ENCODE assay signal across 1 cellular context in the genomic region with DNA sequence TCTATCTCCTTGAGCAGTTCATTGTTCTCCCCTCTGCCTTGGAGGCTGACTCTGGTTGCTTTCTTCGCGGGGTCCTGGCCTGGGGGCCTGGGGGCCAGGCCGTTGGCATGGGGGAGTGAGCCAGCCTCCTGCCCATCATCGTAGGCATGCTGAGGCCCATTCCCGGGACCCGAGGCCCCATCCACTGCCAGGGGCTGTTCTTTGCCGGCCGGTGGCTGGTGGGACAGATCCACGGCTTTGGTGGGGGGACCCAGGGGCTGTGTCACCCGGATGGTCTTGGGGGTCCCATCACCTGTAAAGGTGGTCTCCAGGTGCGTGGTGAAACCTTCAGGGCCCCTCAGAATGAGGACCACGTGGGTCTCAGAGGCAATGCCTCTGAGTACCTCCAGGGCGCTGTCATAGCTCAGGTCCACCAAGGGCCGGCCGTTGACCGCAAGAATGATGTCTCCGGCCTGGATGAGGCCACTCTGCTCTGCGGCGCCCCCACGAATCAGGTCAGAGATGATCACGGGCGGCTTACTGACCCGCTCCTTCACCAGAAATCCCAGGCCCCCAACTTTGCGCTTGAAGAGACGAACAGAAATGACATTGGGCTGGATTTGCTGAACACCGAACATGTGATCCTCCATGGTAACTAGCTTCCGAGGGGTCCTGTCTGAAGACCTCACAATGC.
TF ChIP-seq lines count a peak whose summit lies in the region.

No MANE protein-coding gene starts in this region.

TF ChIP-seq in H1, 55 proteins besides CTCF, POLR2A, EP300 and RAD21:
- TF ChIP-seq BACH1 (IDR thresholded peaks at IDR 0.05; ENCODE audit: low read length) (no peak), SUZ12 (IDR thresholded peaks at IDR 0.05; ENCODE audit: low read length) (no peak), JUND (IDR thresholded peaks at IDR 0.05; ENCODE audit: low read length) (no peak), SAP30 (IDR thresholded peaks at IDR 0.05; ENCODE audit: insufficient read depth, insufficient replicate concordance, low read length) (no peak), CBX8 (IDR thresholded peaks at IDR 0.05; ENCODE audit: borderline replicate concordance, low read depth, low read length) (no peak), BCL11A (IDR thresholded peaks at IDR 0.05; ENCODE audit: low read depth in 2 of 2, low read length in 2 of 2) (no peak), SP2 (IDR thresholded peaks at IDR 0.05; ENCODE audit: low read length) (no peak), ZNF274 (IDR thresholded peaks at IDR 0.05; ENCODE audit: borderline replicate concordance, extremely low read depth, low read length) (no peak), BRCA1 (IDR thresholded peaks at IDR 0.05; ENCODE audit: low read depth, low read length) (no peak), RNF2 (IDR thresholded peaks at IDR 0.05; ENCODE audit: borderline replicate concordance, low read depth, low read length, missing control alignments, poor library complexity, severe bottlenecking) (no peak), CREB1 (IDR thresholded peaks at IDR 0.05) (no peak), POLR2AphosphoS5 (IDR thresholded peaks at IDR 0.05; ENCODE audit: low read depth, low read length) (no peak), TEAD4 (IDR thresholded peaks at IDR 0.05; ENCODE audit: low read depth, low read length) (no peak), JUN (IDR thresholded peaks at IDR 0.05; ENCODE audit: low read depth, low read length) (no peak), HDAC6 (IDR thresholded peaks at IDR 0.05; ENCODE audit: low read depth, low read length) (no peak), TAF7 (optimal IDR thresholded peaks at IDR 0.05; ENCODE audit: borderline replicate concordance, low read depth, low read length) (no peak), HDAC2 (IDR thresholded peaks at IDR 0.05; ENCODE audit: borderline replicate concordance in 1 of 2, low read depth in 2 of 2, low read length in 2 of 2) (no peak), SIRT6 (IDR thresholded peaks at IDR 0.05; ENCODE audit: low read length) (no peak)
- TF ChIP-seq, protein P1, sequence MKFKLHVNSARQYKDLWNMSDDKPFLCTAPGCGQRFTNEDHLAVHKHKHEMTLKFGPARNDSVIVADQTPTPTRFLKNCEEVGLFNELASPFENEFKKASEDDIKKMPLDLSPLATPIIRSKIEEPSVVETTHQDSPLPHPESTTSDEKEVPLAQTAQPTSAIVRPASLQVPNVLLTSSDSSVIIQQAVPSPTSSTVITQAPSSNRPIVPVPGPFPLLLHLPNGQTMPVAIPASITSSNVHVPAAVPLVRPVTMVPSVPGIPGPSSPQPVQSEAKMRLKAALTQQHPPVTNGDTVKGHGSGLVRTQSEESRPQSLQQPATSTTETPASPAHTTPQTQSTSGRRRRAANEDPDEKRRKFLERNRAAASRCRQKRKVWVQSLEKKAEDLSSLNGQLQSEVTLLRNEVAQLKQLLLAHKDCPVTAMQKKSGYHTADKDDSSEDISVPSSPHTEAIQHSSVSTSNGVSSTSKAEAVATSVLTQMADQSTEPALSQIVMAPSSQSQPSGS (IDR thresholded peaks at IDR 0.05; ENCODE audit: low read length) = no peak
- TF ChIP-seq, protein P2, sequence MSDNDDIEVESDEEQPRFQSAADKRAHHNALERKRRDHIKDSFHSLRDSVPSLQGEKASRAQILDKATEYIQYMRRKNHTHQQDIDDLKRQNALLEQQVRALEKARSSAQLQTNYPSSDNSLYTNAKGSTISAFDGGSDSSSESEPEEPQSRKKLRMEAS (IDR thresholded peaks at IDR 0.05) = no peak
